ENCODE assay signal across 8 cellular contexts in the genomic region with DNA sequence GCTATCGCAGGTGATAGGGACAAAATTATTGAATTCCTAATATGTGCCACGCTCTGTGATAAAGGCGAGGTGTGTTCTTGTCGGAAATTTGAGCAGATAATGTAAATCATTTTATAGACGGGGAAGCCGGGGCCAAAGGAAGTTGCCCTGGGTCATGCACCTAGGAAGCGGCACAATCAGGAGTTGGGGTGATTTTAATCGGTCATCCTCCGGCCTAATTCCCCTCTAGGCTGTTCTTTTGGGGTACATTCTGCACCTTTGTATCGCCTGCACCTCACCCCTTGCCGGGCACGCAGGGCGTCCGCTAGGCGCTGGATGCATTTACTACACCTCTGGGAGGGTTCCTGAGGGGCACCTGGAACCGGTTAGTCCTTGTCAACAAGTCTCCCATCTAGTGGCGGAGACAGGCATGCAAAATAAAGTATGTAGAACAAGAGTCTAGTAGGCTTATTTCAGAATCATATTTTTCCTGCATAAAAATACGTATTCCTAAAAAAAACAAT. TPM values are rescaled to one million over a fixed set of nuclear protein-coding genes. Genes with fewer than 3 reads are reported as not detected.
DNase-seq lines count a peak whose midpoint lies in the region; ATAC-seq and TF ChIP-seq lines count a peak whose summit lies in the region.

No MANE protein-coding gene starts in this region.

- H3K36me3 Mint-ChIP-seq in stimulated activated naive B cell treated with anti-CD40 and anti-IgM and Interleukin-4, amounts not matched to agents 10 μg/mL and 1 μg/mL and 100 μg/mL, for 72 hours, result peaks cover 15 to 20% of the 10 kb centered on the region in 2 donors

- H3K36me3 ChIP-seq in H7 (replicated peaks; ENCODE audit: control insufficient read depth, insufficient read depth, low read length) (no peaks in the 10 kb centered on the region; the same call in 1 of the 2 replicates), MG63 (peaks cover 8% of the 10 kb centered on the region), liver (ENCODE audit: control insufficient read depth in 4 of 4, insufficient read depth in 3 of 4, low read depth in 1 of 4, low read length in 3 of 4) (peaks cover 0 to 10% (median 10%) of the 10 kb centered on the region in 4 donors)

- H3K4me3 Mint-ChIP-seq in stimulated activated naive B cell treated with anti-CD40 and anti-IgM and Interleukin-4, amounts not matched to agents 10 μg/mL and 1 μg/mL and 100 μg/mL, for 72 hours, result peak overlapping the region; percentile 93 to 95

- WGBS in liver, result under 1% methylated on average over 18 of the region's 18 CpGs

- H3K9me3 Mint-ChIP-seq in stimulated activated naive B cell treated with anti-CD40 and anti-IgM and Interleukin-4, amounts not matched to agents 10 μg/mL and 1 μg/mL and 100 μg/mL, for 72 hours, result no peaks in the 10 kb centered on the region

- H3K27ac ChIP-seq in cingulate gyrus (ENCODE audit: low read depth, low read length) (peak overlapping the region; percentile 4), liver (ENCODE audit: low read depth in 1 of 2, low read length in 2 of 2) (no peak overlapping the region)

- peaks cover 1 to 28% (median 16%) of the 10 kb centered on the region in 4 donors for H3K4me1 ChIP-seq in liver (ENCODE audit: control insufficient read depth in 4 of 4, insufficient read depth in 4 of 4, low read length in 3 of 4)

- peak; percentile 33 to 74 for DNase-seq in NCI-H2081 (lab: John Stamatoyannopoulos, UW)
- DNase-seq in NCI-H2081 treated with DMSO at 0.1 percent for 48 hours (lab: John Stamatoyannopoulos, UW), result no peak
- peak; percentile 84 for DNase-seq in H7
- no peak for DNase-seq in MG63
- peak; percentile 41 for DNase-seq in T-helper 9 cell
- DNase-seq in stimulated activated naive B cell treated with anti-CD40 and anti-IgM and Interleukin-4, amounts not matched to agents 10 μg/mL and 1 μg/mL and 100 μg/mL, for 72 hours, result peak; percentile 18

- H3K9me3 ChIP-seq in MG63 (no peaks in the 10 kb centered on the region), liver (ENCODE audit: control insufficient read depth in 4 of 4, low read length in 3 of 4) (no peaks in the 10 kb centered on the region)

- TF ChIP-seq RAD21 in liver (IDR thresholded peaks at IDR 0.05), result no peak

- H3K27me3 Mint-ChIP-seq in stimulated activated naive B cell treated with anti-CD40 and anti-IgM and Interleukin-4, amounts not matched to agents 10 μg/mL and 1 μg/mL and 100 μg/mL, for 72 hours, result no peaks in the 10 kb centered on the region

- H3K4me1 Mint-ChIP-seq in stimulated activated naive B cell treated with anti-CD40 and anti-IgM and Interleukin-4, amounts not matched to agents 10 μg/mL and 1 μg/mL and 100 μg/mL, for 72 hours, result peaks cover 26 to 52% of the 10 kb centered on the region in 2 donors

- H3K4me3 ChIP-seq in H7 (ENCODE audit: insufficient read depth, low read depth, low read length) (peak overlapping the region; percentile 66), MG63 (peak overlapping the region; percentile 91), liver (ENCODE audit: low read depth in 1 of 3, low read length in 3 of 3) (peak overlapping the region; percentile 16 to 92 (median 84))

- TF ChIP-seq CTCF in liver (IDR thresholded peaks at IDR 0.05; ENCODE audit: low read depth, low read length, missing input control), result peak; percentile 35

- peak; percentile 41 to 42 for ATAC-seq in stimulated activated naive B cell treated with anti-CD40 and anti-IgM and Interleukin-4, amounts not matched to agents 10 μg/mL and 1 μg/mL and 100 μg/mL, for 72 hours (replicated peaks)

- H3K9ac ChIP-seq in liver (ENCODE audit: low read depth in 1 of 2, low read length in 2 of 2), result peak overlapping the region; percentile 5 to 15

- H3K27ac Mint-ChIP-seq in stimulated activated naive B cell treated with anti-CD40 and anti-IgM and Interleukin-4, amounts not matched to agents 10 μg/mL and 1 μg/mL and 100 μg/mL, for 72 hours, result peak overlapping the region; percentile 77

- no peaks in the 10 kb centered on the region; the same call in 1 of the 2 replicates for H3K27me3 ChIP-seq in H7 (ENCODE audit: control insufficient read depth, insufficient read depth, low read length)
- H3K27me3 ChIP-seq in MG63, result no peaks in the 10 kb centered on the region
- H3K27me3 ChIP-seq in liver (ENCODE audit: control insufficient read depth in 4 of 4, insufficient read depth in 4 of 4, low read length in 3 of 4), result no peaks in the 10 kb centered on the region

TF ChIP-seq in liver, 16 proteins besides CTCF, POLR2A, EP300 and RAD21:
- TF ChIP-seq, protein P1, sequence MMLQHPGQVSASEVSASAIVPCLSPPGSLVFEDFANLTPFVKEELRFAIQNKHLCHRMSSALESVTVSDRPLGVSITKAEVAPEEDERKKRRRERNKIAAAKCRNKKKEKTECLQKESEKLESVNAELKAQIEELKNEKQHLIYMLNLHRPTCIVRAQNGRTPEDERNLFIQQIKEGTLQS (IDR thresholded peaks at IDR 0.05), result no peak
- TF ChIP-seq YY1 (IDR thresholded peaks at IDR 0.05), result peak; percentile 6
- TF ChIP-seq, protein P2, sequence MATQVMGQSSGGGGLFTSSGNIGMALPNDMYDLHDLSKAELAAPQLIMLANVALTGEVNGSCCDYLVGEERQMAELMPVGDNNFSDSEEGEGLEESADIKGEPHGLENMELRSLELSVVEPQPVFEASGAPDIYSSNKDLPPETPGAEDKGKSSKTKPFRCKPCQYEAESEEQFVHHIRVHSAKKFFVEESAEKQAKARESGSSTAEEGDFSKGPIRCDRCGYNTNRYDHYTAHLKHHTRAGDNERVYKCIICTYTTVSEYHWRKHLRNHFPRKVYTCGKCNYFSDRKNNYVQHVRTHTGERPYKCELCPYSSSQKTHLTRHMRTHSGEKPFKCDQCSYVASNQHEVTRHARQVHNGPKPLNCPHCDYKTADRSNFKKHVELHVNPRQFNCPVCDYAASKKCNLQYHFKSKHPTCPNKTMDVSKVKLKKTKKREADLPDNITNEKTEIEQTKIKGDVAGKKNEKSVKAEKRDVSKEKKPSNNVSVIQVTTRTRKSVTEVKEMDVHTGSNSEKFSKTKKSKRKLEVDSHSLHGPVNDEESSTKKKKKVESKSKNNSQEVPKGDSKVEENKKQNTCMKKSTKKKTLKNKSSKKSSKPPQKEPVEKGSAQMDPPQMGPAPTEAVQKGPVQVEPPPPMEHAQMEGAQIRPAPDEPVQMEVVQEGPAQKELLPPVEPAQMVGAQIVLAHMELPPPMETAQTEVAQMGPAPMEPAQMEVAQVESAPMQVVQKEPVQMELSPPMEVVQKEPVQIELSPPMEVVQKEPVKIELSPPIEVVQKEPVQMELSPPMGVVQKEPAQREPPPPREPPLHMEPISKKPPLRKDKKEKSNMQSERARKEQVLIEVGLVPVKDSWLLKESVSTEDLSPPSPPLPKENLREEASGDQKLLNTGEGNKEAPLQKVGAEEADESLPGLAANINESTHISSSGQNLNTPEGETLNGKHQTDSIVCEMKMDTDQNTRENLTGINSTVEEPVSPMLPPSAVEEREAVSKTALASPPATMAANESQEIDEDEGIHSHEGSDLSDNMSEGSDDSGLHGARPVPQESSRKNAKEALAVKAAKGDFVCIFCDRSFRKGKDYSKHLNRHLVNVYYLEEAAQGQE (IDR thresholded peaks at IDR 0.05), result no peak
- TF ChIP-seq HNF4A (conservative IDR thresholded peaks at IDR 0.05), result no peak
- TF ChIP-seq FOXA2 (IDR thresholded peaks at IDR 0.05), result no peak
- TF ChIP-seq FOXA1 (IDR thresholded peaks at IDR 0.05), result no peak
- no peak for TF ChIP-seq GABPA (IDR thresholded peaks at IDR 0.05 in 1 of 2, conservative IDR thresholded peaks at IDR 0.05 in 1 of 2)
- TF ChIP-seq HNF4G (IDR thresholded peaks at IDR 0.05), result no peak
- TF ChIP-seq RXRA (IDR thresholded peaks at IDR 0.05), result peak in 1 of 2 donors; percentile 5
- TF ChIP-seq NR2F2 (IDR thresholded peaks at IDR 0.05), result no peak
- TF ChIP-seq SP1 (IDR thresholded peaks at IDR 0.05), result no peak
- TF ChIP-seq, protein P3, sequence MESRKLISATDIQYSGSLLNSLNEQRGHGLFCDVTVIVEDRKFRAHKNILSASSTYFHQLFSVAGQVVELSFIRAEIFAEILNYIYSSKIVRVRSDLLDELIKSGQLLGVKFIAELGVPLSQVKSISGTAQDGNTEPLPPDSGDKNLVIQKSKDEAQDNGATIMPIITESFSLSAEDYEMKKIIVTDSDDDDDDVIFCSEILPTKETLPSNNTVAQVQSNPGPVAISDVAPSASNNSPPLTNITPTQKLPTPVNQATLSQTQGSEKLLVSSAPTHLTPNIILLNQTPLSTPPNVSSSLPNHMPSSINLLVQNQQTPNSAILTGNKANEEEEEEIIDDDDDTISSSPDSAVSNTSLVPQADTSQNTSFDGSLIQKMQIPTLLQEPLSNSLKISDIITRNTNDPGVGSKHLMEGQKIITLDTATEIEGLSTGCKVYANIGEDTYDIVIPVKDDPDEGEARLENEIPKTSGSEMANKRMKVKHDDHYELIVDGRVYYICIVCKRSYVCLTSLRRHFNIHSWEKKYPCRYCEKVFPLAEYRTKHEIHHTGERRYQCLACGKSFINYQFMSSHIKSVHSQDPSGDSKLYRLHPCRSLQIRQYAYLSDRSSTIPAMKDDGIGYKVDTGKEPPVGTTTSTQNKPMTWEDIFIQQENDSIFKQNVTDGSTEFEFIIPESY (IDR thresholded peaks at IDR 0.05), result no peak
- TF ChIP-seq JUND (IDR thresholded peaks at IDR 0.05), result no peak
- no peak for TF ChIP-seq EGR1 (IDR thresholded peaks at IDR 0.05; ENCODE audit: low read depth in 2 of 2)
- TF ChIP-seq TAF1 (conservative IDR thresholded peaks at IDR 0.05), result peak; percentile 34
- TF ChIP-seq, protein P4, sequence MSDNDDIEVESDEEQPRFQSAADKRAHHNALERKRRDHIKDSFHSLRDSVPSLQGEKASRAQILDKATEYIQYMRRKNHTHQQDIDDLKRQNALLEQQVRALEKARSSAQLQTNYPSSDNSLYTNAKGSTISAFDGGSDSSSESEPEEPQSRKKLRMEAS (IDR thresholded peaks at IDR 0.05), result no peak
TF ChIP-seq in liver: peak in this region for 3.

RNA-seq across cellular contexts. Expression of a gene that starts 0.6 kb away (rescaled TPM):
- 13.4 and 13.5 TPM in 2 replicates for total RNA-seq in H7 (2014; rRNA removed; shearing (Covaris generic))
- total RNA-seq in MG63 (2014; rRNA removed; shearing (Covaris generic); ENCODE audit: low replicate concordance), result 39.8 and 78.4 TPM in 2 replicates
- 10 to 100 TPM; 15.0 to 54.8 TPM for total RNA-seq in liver
- 10 to 100 TPM; 14.2 to 33.8 TPM for polyA plus RNA-seq in liver

RNA-seq across cellular contexts. Expression of a gene that starts 16.8 kb away (rescaled TPM):
- not detected in 2 replicates for total RNA-seq in H7 (2014; rRNA removed; shearing (Covaris generic))
- not detected in 2 replicates for total RNA-seq in MG63 (2014; rRNA removed; shearing (Covaris generic); ENCODE audit: low replicate concordance)
- total RNA-seq in liver, result under 1 TPM; 0.33 to 0.50 TPM
- under 1 TPM; 0.29 to 0.46 TPM for polyA plus RNA-seq in liver

RNA-seq across cellular contexts. Expression of a gene that starts 59.6 kb away (rescaled TPM):
- total RNA-seq in H7 (2014; rRNA removed; shearing (Covaris generic)), result 0.14 TPM in 1 of 2 replicates, not detected in the other
- not detected in 2 replicates for total RNA-seq in MG63 (2014; rRNA removed; shearing (Covaris generic); ENCODE audit: low replicate concordance)
- not detected for total RNA-seq in liver
- polyA plus RNA-seq in liver, result not detected

Comparison
In these comparisons a context has a peak if more than half of its experiments do, and no peak if none do; other contexts are left out.
1. DNase-seq: peak in NCI-H2081 (2 of 2), H7 (single experiment), T-helper 9 cell (single experiment) and stimulated activated naive B cell treated with anti-CD40 and anti-IgM and Interleukin-4, amounts not matched to agents 10 μg/mL and 1 μg/mL and 100 μg/mL, for 72 hours (single experiment); none in NCI-H2081 treated with DMSO at 0.1 percent for 48 hours (single experiment) and MG63 (single experiment).
2. Peak in every context shown above with its lines, with median percentiles within 50 percentile points of each other: H3K4me3 ChIP-seq.